ENCODE assay signal across 18 cellular contexts in genomic region chrX:154991476-154991875, GRCh38.
"Had no signal": no experiment of that assay in that cellular context is flagged by ENCODE, and none has a peak within 500 bp of the region (broad histone marks: within the 10 kb centered on the region; RNA-seq: fewer than 3 reads in every experiment).

No MANE protein-coding gene starts in this region.

- H3K4me1 Mint-ChIP-seq: activated CD4-positive, alpha-beta T cell treated with anti-CD3 and anti-CD28 coated beads, Interleukin-2, amount 10 ng/mL, durations not matched to agents 7 days and 5 days; activated naive CD4-positive, alpha-beta T cell treated with anti-CD3 and anti-CD28 coated beads, Interleukin-2, amount 10 ng/mL, durations not matched to agents 7 days and 5 days; naive thymus-derived CD4-positive, alpha-beta T cell; neural progenitor cell had no signal

- H3K4me1 ChIP-seq: lower lobe of right lung, neural progenitor cell, sigmoid colon, upper lobe of right lung had no signal

- H3K9me3 ChIP-seq: lower lobe of right lung, sigmoid colon, thyroid gland, upper lobe of right lung had no signal

- ATAC-seq: lower lobe of right lung; naive thymus-derived CD4-positive, alpha-beta T cell; SK-N-SH treated with all-trans-retinoic acid at 6 μM for 48 hours; upper lobe of right lung had no signal

- H3K9ac ChIP-seq: neural progenitor cell had no signal

- DNase-seq: activated CD4-positive, alpha-beta T cell treated with anti-CD3 and anti-CD28 coated beads, Interleukin-2, amount 10 ng/mL, durations not matched to agents 7 days and 5 days; activated effector memory CD4-positive, alpha-beta T cell treated with anti-CD3 and anti-CD28 coated beads, Interleukin-2, amount 50 U/mL, for 16 hours; activated naive CD4-positive, alpha-beta T cell treated with anti-CD3 and anti-CD28 coated beads, Interleukin-2, amount 10 ng/mL, durations not matched to agents 7 days and 5 days; activated T-cell treated with anti-CD3 and anti-CD28 coated beads, Interleukin-2, amount 50 U/mL, for 24 hours; dermis blood vessel endothelial cell; effector CD8-positive, alpha-beta T cell; erythroblast; foreskin fibroblast; lower lobe of right lung; sigmoid colon; stimulated activated naive B cell treated with anti-CD40 and anti-IgM and Interleukin-4, amounts not matched to agents 10 μg/mL and 1 μg/mL and 100 μg/mL, for 72 hours; thyroid gland; upper lobe of right lung had no signal

- H3K36me3 ChIP-seq: lower lobe of right lung, neural progenitor cell, sigmoid colon, thyroid gland, upper lobe of right lung had no signal

- H3K36me3 Mint-ChIP-seq: activated naive CD4-positive, alpha-beta T cell treated with anti-CD3 and anti-CD28 coated beads, Interleukin-2, amount 10 ng/mL, durations not matched to agents 7 days and 5 days; naive thymus-derived CD4-positive, alpha-beta T cell; neural progenitor cell; stimulated activated naive B cell treated with anti-CD40 and anti-IgM and Interleukin-4, amounts not matched to agents 10 μg/mL and 1 μg/mL and 100 μg/mL, for 72 hours had no signal

- H3K4me3 Mint-ChIP-seq: activated CD4-positive, alpha-beta T cell treated with anti-CD3 and anti-CD28 coated beads, Interleukin-2, amount 10 ng/mL, durations not matched to agents 7 days and 5 days; activated naive CD4-positive, alpha-beta T cell treated with anti-CD3 and anti-CD28 coated beads, Interleukin-2, amount 10 ng/mL, durations not matched to agents 7 days and 5 days; activated T-cell treated with anti-CD3 and anti-CD28 coated beads, Interleukin-2, amount 50 U/mL, for 24 hours; naive thymus-derived CD4-positive, alpha-beta T cell; neural progenitor cell; stimulated activated naive B cell treated with anti-CD40 and anti-IgM and Interleukin-4, amounts not matched to agents 10 μg/mL and 1 μg/mL and 100 μg/mL, for 72 hours had no signal

- H3K27me3 Mint-ChIP-seq: stimulated activated naive B cell treated with anti-CD40 and anti-IgM and Interleukin-4, amounts not matched to agents 10 μg/mL and 1 μg/mL and 100 μg/mL, for 72 hours had no signal

- H3K27me3 ChIP-seq: neural progenitor cell, sigmoid colon, thyroid gland, upper lobe of right lung had no signal

- FAIRE-seq: keratinocyte had no signal

- H3K27ac Mint-ChIP-seq: activated CD4-positive, alpha-beta T cell treated with anti-CD3 and anti-CD28 coated beads, Interleukin-2, amount 10 ng/mL, durations not matched to agents 7 days and 5 days; activated naive CD4-positive, alpha-beta T cell treated with anti-CD3 and anti-CD28 coated beads, Interleukin-2, amount 10 ng/mL, durations not matched to agents 7 days and 5 days; naive thymus-derived CD4-positive, alpha-beta T cell; neural progenitor cell; stimulated activated naive B cell treated with anti-CD40 and anti-IgM and Interleukin-4, amounts not matched to agents 10 μg/mL and 1 μg/mL and 100 μg/mL, for 72 hours had no signal

- H3K4me3 ChIP-seq: lower lobe of right lung, neural progenitor cell, sigmoid colon, smooth muscle cell, thyroid gland, upper lobe of right lung had no signal

- H3K27ac ChIP-seq: lower lobe of right lung, neural progenitor cell, sigmoid colon, thyroid gland, upper lobe of right lung had no signal

- H2AFZ ChIP-seq: neural progenitor cell had no signal

- H3K9me3 Mint-ChIP-seq: activated CD4-positive, alpha-beta T cell treated with anti-CD3 and anti-CD28 coated beads, Interleukin-2, amount 10 ng/mL, durations not matched to agents 7 days and 5 days; activated naive CD4-positive, alpha-beta T cell treated with anti-CD3 and anti-CD28 coated beads, Interleukin-2, amount 10 ng/mL, durations not matched to agents 7 days and 5 days; activated T-cell treated with anti-CD3 and anti-CD28 coated beads, Interleukin-2, amount 50 U/mL, for 24 hours; naive thymus-derived CD4-positive, alpha-beta T cell; neural progenitor cell; stimulated activated naive B cell treated with anti-CD40 and anti-IgM and Interleukin-4, amounts not matched to agents 10 μg/mL and 1 μg/mL and 100 μg/mL, for 72 hours had no signal

- H3K4me2 ChIP-seq: neural progenitor cell, smooth muscle cell had no signal
